1 cellular context compared by ENCODE assay signal in the genomic region with DNA sequence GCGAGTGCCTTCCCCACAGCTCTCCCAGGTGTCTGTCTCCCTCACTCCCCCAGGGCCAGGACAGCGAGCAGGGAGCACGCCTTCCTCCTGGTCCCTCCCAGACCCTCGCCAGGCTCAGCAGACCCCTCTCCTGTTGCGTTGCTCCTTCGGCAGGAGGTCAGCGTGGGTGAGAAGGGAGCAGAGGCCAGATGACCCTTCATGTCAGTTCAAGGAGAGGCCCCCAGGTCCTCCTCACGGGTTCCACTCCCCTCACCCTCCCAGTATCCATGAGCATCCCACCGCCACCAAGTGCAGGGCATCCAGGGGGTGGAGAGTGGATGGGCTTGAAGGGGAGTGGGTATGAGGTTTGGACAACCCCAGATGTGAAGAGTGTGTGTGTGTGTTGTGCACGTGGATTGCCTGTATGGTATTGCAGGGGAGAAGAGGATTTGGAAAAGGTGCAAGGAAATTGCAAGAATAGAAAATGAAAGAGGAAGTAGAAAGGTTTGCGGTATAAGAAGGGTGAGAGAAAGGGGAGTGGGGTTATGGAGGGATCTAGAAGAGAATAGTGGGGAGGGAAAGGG.
TF ChIP-seq lines count a peak whose summit lies in the region.

No MANE protein-coding gene starts in this region.

TF ChIP-seq in K562, 482 proteins besides CTCF, POLR2A, EP300 and RAD21 (continues in another document):
- TF ChIP-seq CEBPZ (IDR thresholded peaks at IDR 0.05; ENCODE audit: borderline replicate concordance, low read depth, low read length) (no peak), ARNT (IDR thresholded peaks at IDR 0.05) (no peak), SPI1 (IDR thresholded peaks at IDR 0.05; ENCODE audit: borderline replicate concordance, low read depth, low read length) (0 out of 2 replicates have a peak, but pooled peaks have one; percentile 5), GTF2E2 (tag; IDR thresholded peaks at IDR 0.05) (no peak), HCFC1 (IDR thresholded peaks at IDR 0.05; ENCODE audit: low read depth, low read length) (no peak), TAF7 (tag; IDR thresholded peaks at IDR 0.05) (no peak), ZBTB26 (CRISPR knock-in tag; IDR thresholded peaks at IDR 0.05) (no peak), SETDB1 (IDR thresholded peaks at IDR 0.05; ENCODE audit: low read length) (no peak), SP2 (IDR thresholded peaks at IDR 0.05; ENCODE audit: extremely low read depth, low read depth, low read length, poor library complexity, severe bottlenecking) (no peak), KLF6 (CRISPR knock-in tag; IDR thresholded peaks at IDR 0.05; ENCODE audit: borderline replicate concordance) (no peak), ZNF512 (tag; IDR thresholded peaks at IDR 0.05) (0 out of 2 replicates have a peak, but pooled peaks have one; percentile 60), ATF2 (CRISPR knock-in tag; IDR thresholded peaks at IDR 0.05) (no peak), ZNF3 (CRISPR knock-in tag; IDR thresholded peaks at IDR 0.05) (no peak), ZNF766 (CRISPR knock-in tag; conservative IDR thresholded peaks at IDR 0.05) (no peak), FOXM1 (IDR thresholded peaks at IDR 0.05; ENCODE audit: low read depth) (no peak), FOXM1 (CRISPR knock-in tag; IDR thresholded peaks at IDR 0.05; ENCODE audit: low read depth) (no peak), ZNF263 (CRISPR knock-in tag; IDR thresholded peaks at IDR 0.05; ENCODE audit: borderline replicate concordance) (peak; percentile 50; the same call in 1 of the 2 replicates), ZNF212 (CRISPR knock-in tag; IDR thresholded peaks at IDR 0.05) (no peak), HEY1 (CRISPR knock-in tag; IDR thresholded peaks at IDR 0.05; ENCODE audit: borderline replicate concordance) (no peak), STAT5A (IDR thresholded peaks at IDR 0.05; ENCODE audit: borderline replicate concordance, low read length) (no peak)
- TF ChIP-seq, protein P1, sequence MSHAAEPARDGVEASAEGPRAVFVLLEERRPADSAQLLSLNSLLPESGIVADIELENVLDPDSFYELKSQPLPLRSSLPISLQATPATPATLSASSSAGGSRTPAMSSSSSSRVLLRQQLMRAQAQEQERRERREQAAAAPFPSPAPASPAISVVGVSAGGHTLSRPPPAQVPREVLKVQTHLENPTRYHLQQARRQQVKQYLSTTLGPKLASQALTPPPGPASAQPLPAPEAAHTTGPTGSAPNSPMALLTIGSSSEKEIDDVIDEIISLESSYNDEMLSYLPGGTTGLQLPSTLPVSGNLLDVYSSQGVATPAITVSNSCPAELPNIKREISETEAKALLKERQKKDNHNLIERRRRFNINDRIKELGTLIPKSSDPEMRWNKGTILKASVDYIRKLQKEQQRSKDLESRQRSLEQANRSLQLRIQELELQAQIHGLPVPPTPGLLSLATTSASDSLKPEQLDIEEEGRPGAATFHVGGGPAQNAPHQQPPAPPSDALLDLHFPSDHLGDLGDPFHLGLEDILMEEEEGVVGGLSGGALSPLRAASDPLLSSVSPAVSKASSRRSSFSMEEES (CRISPR knock-in tag; IDR thresholded peaks at IDR 0.05) = no peak
- TF ChIP-seq, protein P2, sequence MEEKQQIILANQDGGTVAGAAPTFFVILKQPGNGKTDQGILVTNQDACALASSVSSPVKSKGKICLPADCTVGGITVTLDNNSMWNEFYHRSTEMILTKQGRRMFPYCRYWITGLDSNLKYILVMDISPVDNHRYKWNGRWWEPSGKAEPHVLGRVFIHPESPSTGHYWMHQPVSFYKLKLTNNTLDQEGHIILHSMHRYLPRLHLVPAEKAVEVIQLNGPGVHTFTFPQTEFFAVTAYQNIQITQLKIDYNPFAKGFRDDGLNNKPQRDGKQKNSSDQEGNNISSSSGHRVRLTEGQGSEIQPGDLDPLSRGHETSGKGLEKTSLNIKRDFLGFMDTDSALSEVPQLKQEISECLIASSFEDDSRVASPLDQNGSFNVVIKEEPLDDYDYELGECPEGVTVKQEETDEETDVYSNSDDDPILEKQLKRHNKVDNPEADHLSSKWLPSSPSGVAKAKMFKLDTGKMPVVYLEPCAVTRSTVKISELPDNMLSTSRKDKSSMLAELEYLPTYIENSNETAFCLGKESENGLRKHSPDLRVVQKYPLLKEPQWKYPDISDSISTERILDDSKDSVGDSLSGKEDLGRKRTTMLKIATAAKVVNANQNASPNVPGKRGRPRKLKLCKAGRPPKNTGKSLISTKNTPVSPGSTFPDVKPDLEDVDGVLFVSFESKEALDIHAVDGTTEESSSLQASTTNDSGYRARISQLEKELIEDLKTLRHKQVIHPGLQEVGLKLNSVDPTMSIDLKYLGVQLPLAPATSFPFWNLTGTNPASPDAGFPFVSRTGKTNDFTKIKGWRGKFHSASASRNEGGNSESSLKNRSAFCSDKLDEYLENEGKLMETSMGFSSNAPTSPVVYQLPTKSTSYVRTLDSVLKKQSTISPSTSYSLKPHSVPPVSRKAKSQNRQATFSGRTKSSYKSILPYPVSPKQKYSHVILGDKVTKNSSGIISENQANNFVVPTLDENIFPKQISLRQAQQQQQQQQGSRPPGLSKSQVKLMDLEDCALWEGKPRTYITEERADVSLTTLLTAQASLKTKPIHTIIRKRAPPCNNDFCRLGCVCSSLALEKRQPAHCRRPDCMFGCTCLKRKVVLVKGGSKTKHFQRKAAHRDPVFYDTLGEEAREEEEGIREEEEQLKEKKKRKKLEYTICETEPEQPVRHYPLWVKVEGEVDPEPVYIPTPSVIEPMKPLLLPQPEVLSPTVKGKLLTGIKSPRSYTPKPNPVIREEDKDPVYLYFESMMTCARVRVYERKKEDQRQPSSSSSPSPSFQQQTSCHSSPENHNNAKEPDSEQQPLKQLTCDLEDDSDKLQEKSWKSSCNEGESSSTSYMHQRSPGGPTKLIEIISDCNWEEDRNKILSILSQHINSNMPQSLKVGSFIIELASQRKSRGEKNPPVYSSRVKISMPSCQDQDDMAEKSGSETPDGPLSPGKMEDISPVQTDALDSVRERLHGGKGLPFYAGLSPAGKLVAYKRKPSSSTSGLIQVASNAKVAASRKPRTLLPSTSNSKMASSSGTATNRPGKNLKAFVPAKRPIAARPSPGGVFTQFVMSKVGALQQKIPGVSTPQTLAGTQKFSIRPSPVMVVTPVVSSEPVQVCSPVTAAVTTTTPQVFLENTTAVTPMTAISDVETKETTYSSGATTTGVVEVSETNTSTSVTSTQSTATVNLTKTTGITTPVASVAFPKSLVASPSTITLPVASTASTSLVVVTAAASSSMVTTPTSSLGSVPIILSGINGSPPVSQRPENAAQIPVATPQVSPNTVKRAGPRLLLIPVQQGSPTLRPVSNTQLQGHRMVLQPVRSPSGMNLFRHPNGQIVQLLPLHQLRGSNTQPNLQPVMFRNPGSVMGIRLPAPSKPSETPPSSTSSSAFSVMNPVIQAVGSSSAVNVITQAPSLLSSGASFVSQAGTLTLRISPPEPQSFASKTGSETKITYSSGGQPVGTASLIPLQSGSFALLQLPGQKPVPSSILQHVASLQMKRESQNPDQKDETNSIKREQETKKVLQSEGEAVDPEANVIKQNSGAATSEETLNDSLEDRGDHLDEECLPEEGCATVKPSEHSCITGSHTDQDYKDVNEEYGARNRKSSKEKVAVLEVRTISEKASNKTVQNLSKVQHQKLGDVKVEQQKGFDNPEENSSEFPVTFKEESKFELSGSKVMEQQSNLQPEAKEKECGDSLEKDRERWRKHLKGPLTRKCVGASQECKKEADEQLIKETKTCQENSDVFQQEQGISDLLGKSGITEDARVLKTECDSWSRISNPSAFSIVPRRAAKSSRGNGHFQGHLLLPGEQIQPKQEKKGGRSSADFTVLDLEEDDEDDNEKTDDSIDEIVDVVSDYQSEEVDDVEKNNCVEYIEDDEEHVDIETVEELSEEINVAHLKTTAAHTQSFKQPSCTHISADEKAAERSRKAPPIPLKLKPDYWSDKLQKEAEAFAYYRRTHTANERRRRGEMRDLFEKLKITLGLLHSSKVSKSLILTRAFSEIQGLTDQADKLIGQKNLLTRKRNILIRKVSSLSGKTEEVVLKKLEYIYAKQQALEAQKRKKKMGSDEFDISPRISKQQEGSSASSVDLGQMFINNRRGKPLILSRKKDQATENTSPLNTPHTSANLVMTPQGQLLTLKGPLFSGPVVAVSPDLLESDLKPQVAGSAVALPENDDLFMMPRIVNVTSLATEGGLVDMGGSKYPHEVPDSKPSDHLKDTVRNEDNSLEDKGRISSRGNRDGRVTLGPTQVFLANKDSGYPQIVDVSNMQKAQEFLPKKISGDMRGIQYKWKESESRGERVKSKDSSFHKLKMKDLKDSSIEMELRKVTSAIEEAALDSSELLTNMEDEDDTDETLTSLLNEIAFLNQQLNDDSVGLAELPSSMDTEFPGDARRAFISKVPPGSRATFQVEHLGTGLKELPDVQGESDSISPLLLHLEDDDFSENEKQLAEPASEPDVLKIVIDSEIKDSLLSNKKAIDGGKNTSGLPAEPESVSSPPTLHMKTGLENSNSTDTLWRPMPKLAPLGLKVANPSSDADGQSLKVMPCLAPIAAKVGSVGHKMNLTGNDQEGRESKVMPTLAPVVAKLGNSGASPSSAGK (IDR thresholded peaks at IDR 0.05) = no peak
- TF ChIP-seq, protein P3, sequence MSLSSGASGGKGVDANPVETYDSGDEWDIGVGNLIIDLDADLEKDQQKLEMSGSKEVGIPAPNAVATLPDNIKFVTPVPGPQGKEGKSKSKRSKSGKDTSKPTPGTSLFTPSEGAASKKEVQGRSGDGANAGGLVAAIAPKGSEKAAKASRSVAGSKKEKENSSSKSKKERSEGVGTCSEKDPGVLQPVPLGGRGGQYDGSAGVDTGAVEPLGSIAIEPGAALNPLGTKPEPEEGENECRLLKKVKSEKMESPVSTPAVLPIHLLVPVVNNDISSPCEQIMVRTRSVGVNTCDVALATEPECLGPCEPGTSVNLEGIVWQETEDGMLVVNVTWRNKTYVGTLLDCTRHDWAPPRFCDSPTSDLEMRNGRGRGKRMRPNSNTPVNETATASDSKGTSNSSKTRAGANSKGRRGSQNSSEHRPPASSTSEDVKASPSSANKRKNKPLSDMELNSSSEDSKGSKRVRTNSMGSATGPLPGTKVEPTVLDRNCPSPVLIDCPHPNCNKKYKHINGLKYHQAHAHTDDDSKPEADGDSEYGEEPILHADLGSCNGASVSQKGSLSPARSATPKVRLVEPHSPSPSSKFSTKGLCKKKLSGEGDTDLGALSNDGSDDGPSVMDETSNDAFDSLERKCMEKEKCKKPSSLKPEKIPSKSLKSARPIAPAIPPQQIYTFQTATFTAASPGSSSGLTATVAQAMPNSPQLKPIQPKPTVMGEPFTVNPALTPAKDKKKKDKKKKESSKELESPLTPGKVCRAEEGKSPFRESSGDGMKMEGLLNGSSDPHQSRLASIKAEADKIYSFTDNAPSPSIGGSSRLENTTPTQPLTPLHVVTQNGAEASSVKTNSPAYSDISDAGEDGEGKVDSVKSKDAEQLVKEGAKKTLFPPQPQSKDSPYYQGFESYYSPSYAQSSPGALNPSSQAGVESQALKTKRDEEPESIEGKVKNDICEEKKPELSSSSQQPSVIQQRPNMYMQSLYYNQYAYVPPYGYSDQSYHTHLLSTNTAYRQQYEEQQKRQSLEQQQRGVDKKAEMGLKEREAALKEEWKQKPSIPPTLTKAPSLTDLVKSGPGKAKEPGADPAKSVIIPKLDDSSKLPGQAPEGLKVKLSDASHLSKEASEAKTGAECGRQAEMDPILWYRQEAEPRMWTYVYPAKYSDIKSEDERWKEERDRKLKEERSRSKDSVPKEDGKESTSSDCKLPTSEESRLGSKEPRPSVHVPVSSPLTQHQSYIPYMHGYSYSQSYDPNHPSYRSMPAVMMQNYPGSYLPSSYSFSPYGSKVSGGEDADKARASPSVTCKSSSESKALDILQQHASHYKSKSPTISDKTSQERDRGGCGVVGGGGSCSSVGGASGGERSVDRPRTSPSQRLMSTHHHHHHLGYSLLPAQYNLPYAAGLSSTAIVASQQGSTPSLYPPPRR (CRISPR knock-in tag; IDR thresholded peaks at IDR 0.05; ENCODE audit: borderline replicate concordance) = no peak
